Comparison of ENCODE assay signal across 12 cellular contexts in the genomic region with DNA sequence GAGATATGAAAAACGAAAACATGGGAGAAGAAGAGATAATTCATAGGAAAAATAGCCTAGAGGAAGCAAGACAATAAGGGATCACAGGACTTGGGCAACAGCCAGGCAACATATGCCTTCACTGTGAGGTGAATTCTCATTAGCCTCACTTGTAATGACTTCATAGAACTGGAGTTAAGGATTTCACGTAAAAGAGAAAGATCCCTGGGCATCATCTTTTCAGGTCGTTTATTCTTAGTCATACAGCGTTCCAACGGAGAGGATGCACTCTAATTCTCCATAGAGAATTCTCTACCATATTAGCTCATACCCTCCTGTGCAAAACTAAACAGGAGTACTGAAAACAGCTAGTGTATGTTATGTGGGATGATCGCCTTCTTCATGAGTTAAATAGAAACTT. TPM values are rescaled to one million over a fixed set of nuclear protein-coding genes. Genes with fewer than 3 reads are reported as not detected.
"Had no signal": no experiment of that assay in that cellular context is flagged by ENCODE, and none has a peak within 500 bp of the region (broad histone marks: within the 10 kb centered on the region; RNA-seq: fewer than 3 reads in every experiment).

No MANE protein-coding gene starts in this region.

- H3K27me3 ChIP-seq: ovary, uterus had no signal

- H3K4me3 Mint-ChIP-seq: neural progenitor cell had no signal

- H3K36me3 Mint-ChIP-seq: activated naive CD8-positive, alpha-beta T cell treated with anti-CD3 and anti-CD28 coated beads for 36 hours; neural progenitor cell had no signal

- DNase-seq: activated CD4-positive, alpha-beta T cell treated with anti-CD3 and anti-CD28 coated beads, Interleukin-2, amount 50 U/mL, for 1 hour; activated naive CD8-positive, alpha-beta T cell treated with anti-CD3 and anti-CD28 coated beads for 36 hours; cerebellar nuclear complex; dermis blood vessel endothelial cell; midbrain; ovary; spleen; uterus had no signal

- H3K9me3 Mint-ChIP-seq: activated T-helper 1 cell treated with anti-CD3 and anti-CD28 coated beads, Interleukin-12 subunit alpha, Interleukin-12 subunit beta, Interleukin-2, Interleukin-4 antibody, amounts not matched to agents 30 ng/mL and 10 ng/mL and 1 ng/mL, durations not matched to agents 14 hours and 24 hours and 36 hours; neural progenitor cell had no signal

- H3K27ac Mint-ChIP-seq: activated naive CD8-positive, alpha-beta T cell treated with anti-CD3 and anti-CD28 coated beads for 36 hours; activated T-helper 1 cell treated with anti-CD3 and anti-CD28 coated beads, Interleukin-12 subunit alpha, Interleukin-12 subunit beta, Interleukin-2, Interleukin-4 antibody, amounts not matched to agents 30 ng/mL and 10 ng/mL and 1 ng/mL, durations not matched to agents 14 hours and 24 hours and 36 hours; endodermal cell; neural progenitor cell had no signal

- H3K27ac ChIP-seq: neural progenitor cell, ovary, spleen, uterus had no signal

- H3K9ac ChIP-seq: neural progenitor cell had no signal

- H3K36me3 ChIP-seq: neural progenitor cell, ovary, spleen, uterus had no signal

- H3K9me3 ChIP-seq: ovary, spleen, uterus had no signal

RNA-seq across cellular contexts. Expression of gene PRKG2, which starts 1.4 kb away (rescaled TPM):
- total RNA-seq: pulmonary artery endothelial cell had no signal
